Comparison of ENCODE assay signal across 8 cellular contexts in the genomic region with DNA sequence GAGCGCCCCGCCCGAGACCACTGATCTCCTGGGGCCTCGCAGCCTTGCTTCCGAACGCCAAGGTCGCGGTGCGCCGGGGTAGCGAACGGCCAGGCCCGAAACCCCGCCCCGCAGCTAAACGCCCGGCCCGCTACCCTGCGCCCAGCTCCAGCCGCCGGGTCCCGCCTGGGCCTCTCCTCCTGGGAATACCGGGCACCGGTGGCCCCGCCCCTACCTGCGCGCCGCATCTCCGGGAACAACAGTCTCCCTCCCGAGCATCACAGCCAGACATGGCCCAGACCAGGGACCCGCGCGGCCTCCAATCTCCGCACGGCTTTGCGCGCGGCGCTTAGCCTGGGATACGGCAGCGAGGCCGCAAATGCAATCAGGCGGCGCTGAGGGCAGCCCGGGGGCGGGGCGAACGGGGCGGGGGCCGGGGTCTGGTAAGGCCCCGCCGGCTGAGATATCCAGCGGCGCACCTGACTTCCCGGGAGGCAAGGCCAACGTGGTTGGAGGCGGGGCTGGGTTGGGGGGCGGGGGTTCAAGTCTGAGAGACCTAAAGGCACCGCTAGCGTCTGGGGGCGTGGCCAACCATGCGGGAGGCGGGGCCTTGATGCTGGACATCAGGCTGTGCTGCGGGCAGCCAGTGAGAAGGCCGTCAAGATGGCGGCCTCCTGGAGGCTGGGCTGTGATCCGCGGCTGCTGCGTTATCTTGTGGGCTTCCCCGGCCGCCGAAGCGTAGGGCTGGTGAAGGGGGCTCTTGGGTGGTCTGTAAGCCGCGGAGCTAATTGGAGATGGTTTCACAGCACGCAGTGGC. TPM values are rescaled to one million over a fixed set of nuclear protein-coding genes. Genes with fewer than 3 reads are reported as not detected.
A peak's percentile ranks its signal among the peaks of the same experiment; 100 is the strongest.
DNase-seq lines count a peak whose midpoint lies in the region; ATAC-seq and TF ChIP-seq lines count a peak whose summit lies in the region.

APIP (minus strand) TSS at position 366 of the 796 bp plus-strand sequence; CDS start at position 271, 95 bp downstream.
PDHX (plus strand) TSS at position 605 of the 796 bp plus-strand sequence; CDS start at position 643, 38 bp downstream.

- ATAC-seq in GM18909 (IDR thresholded peaks at IDR 0.05; ENCODE audit: poor library complexity, unreplicated experiment) (peak; percentile 96), HG03159 (IDR thresholded peaks at IDR 0.05; ENCODE audit: unreplicated experiment) (peak; percentile 86)

- peaks cover 0 to 8% of the 10 kb centered on the region in 2 donors for H3K4me1 ChIP-seq in breast epithelium
- H3K4me1 ChIP-seq in skeletal muscle tissue (ENCODE audit: control insufficient read depth in 3 of 3, insufficient read depth in 3 of 3, low read length in 3 of 3): peaks cover 10 to 30% (median 28%) of the 10 kb centered on the region in 3 donors

- peak; percentile 95 for TF ChIP-seq POLR2A in breast epithelium (IDR thresholded peaks at IDR 0.05)

- H3K36me3 ChIP-seq in WERI-Rb-1 (peaks cover 21% of the 10 kb centered on the region), breast epithelium (no peaks in the 10 kb centered on the region), skeletal muscle tissue (ENCODE audit: control insufficient read depth in 3 of 3, insufficient read depth in 3 of 3, low read length in 3 of 3) (peaks cover 0 to 9% (median 0%) of the 10 kb centered on the region in 3 donors)

- H3K27me3 ChIP-seq in WERI-Rb-1 (ENCODE audit: insufficient read depth, low read depth, severe bottlenecking) (no peaks in the 10 kb centered on the region), breast epithelium (no peaks in the 10 kb centered on the region), skeletal muscle tissue (ENCODE audit: control insufficient read depth in 3 of 3, insufficient read depth in 3 of 3, low read length in 3 of 3) (no peaks in the 10 kb centered on the region)

- DNase-seq in AG08395 (ENCODE audit: low spot score): peak; percentile 97
- peak; percentile 99 for DNase-seq in NCI-H2227 (lab: John Stamatoyannopoulos, UW; ENCODE audit: unreplicated experiment)
- peak; percentile 99 for DNase-seq in WERI-Rb-1
- peak; percentile 99 to 100 for DNase-seq in breast epithelium (ENCODE audit: low spot score in 2 of 2)

- H3K9me3 ChIP-seq in WERI-Rb-1 (ENCODE audit: severe bottlenecking) (no peaks in the 10 kb centered on the region), breast epithelium (no peaks in the 10 kb centered on the region), iPS-18c (ENCODE audit: control insufficient read depth, insufficient read depth, low read length) (no peaks in the 10 kb centered on the region), skeletal muscle tissue (ENCODE audit: control insufficient read depth in 3 of 3, low read length in 3 of 3) (no peaks in the 10 kb centered on the region)

- H3K9ac ChIP-seq in skeletal muscle tissue (ENCODE audit: low read depth in 1 of 3, low read length in 3 of 3): peak within 1 kb of the TSS; percentile 97 to 99 (median 98)

- H3K27ac ChIP-seq in WERI-Rb-1 (peak within 1 kb of the TSS; percentile 98), breast epithelium (peak within 1 kb of the TSS; percentile 94 to 97), skeletal muscle tissue (ENCODE audit: low read depth, low read length) (peak within 1 kb of the TSS; percentile 95)

- no peak for TF ChIP-seq CTCF in WERI-Rb-1 (IDR thresholded peaks at IDR 0.05; ENCODE audit: low read depth, low read length)
- no peak for TF ChIP-seq CTCF in breast epithelium (IDR thresholded peaks at IDR 0.05)

- intact Hi-C loops in breast epithelium (cut with DNase I; ENCODE audit: low total_unique reads): no loop called here

- peak within 1 kb of the TSS; percentile 86 for H3K4me3 ChIP-seq in WERI-Rb-1 (ENCODE audit: low read depth, low read length)
- peak within 1 kb of the TSS; percentile 81 to 86 (median 82) for H3K4me3 ChIP-seq in breast epithelium
- H3K4me3 ChIP-seq in iPS-18c (ENCODE audit: insufficient read depth, low read depth, low read length): peak within 1 kb of the TSS; percentile 97
- peak within 1 kb of the TSS; percentile 85 to 95 (median 95) for H3K4me3 ChIP-seq in skeletal muscle tissue (ENCODE audit: low read length in 3 of 3)

RNA-seq across cellular contexts. Expression of gene APIP, which starts in this region (rescaled TPM):
- total RNA-seq in breast epithelium (10 to 100 TPM; 27.7 to 46.4 (median 29.8) TPM), skeletal muscle tissue (17.2 TPM)

RNA-seq across cellular contexts. Expression of gene PDHX, which starts in this region (rescaled TPM):
- total RNA-seq in breast epithelium (10 to 100 TPM; 32.1 to 42.7 (median 41.6) TPM), skeletal muscle tissue (27.1 TPM)

Comparison
In these comparisons a context has a peak if more than half of its experiments do, and no peak if none do; other contexts are left out.
1. Peak in every context shown above with its lines: DNase-seq, ATAC-seq, H3K4me3 ChIP-seq and H3K27ac ChIP-seq.